Comparison of ENCODE assay signal across 30 cellular contexts in the genomic region with DNA sequence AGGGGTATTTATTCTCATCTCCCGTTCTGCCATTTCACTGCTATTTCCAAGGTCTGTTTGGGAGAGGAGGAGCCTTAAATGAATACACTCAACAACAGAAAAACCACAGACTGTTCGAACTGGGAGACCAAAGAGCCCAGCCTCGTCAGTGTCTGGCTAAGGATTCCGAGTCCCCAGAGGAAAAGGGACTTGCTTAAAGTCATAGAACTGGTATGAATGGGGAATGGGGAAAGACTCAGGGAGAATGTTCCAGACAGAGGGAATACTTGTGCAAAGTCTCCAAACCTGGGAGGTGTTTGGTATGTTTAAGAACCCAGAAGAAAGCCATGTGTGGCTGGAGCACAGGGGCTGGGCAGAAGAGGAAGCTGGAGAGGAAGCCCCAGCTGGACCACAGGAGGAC.
"Had no signal": no experiment of that assay in that cellular context is flagged by ENCODE, and none has a peak within 500 bp of the region (broad histone marks: within the 10 kb centered on the region; RNA-seq: fewer than 3 reads in every experiment).

No MANE protein-coding gene starts in this region.

- H3K4me1 ChIP-seq: pancreas, prostate gland had no signal

- H3K36me3 ChIP-seq: brain microvascular endothelial cell, gastroesophageal sphincter, pancreas, prostate gland, suprapubic skin, transverse colon, WERI-Rb-1 had no signal

- DNase-seq: activated CD4-positive, alpha-beta memory T cell treated with anti-CD3 and anti-CD28 coated beads for 36 hours; activated CD4-positive, alpha-beta T cell treated with anti-CD3 and anti-CD28 coated beads for 48 hours; activated CD8-positive, alpha-beta memory T cell treated with anti-CD3 and anti-CD28 coated beads, Interleukin-2, amount 50 U/mL, for 4 hours; activated effector memory CD4-positive, alpha-beta T cell treated with anti-CD3 and anti-CD28 coated beads, Interleukin-2, amount 50 U/mL, for 16 hours; activated naive CD4-positive, alpha-beta T cell treated with anti-CD3 and anti-CD28 coated beads for 36 hours; activated naive CD8-positive, alpha-beta T cell treated with anti-CD3 and anti-CD28 coated beads, Interleukin-2, amount 10 ng/mL, durations not matched to agents 7 days and 5 days; activated T-cell treated with anti-CD3 and anti-CD28 coated beads, Interleukin-2, amount 50 U/mL, for 1 hour; brain microvascular endothelial cell; cortex of kidney; effector memory CD8-positive, alpha-beta T cell; erythroblast; kidney; left colon; midbrain; naive thymus-derived CD8-positive, alpha-beta T cell; nucleus accumbens; pancreas; retina; stimulated activated CD4-positive, alpha-beta T cell treated with anti-CD3 and anti-CD28 coated beads, Interleukin-15, amount 100 ng/mL, for 24 hours; stimulated activated CD4-positive, alpha-beta T cell treated with anti-CD3 and anti-CD28 coated beads, Interleukin-2, amount 100 ng/mL, for 24 hours; stimulated activated naive B cell treated with anti-CD40 and anti-IgM and Interleukin-4, amounts not matched to agents 10 μg/mL and 1 μg/mL and 100 μg/mL, for 72 hours; T-helper 9 cell; transverse colon; WERI-Rb-1 had no signal

- H3K4me3 ChIP-seq: gastroesophageal sphincter, hepatocyte, pancreas, prostate gland, suprapubic skin, transverse colon had no signal

- FAIRE-seq: astrocyte, kidney, pancreas, urothelium cell line had no signal

- H3K9me3 ChIP-seq: pancreas, prostate gland, suprapubic skin had no signal

- H3K27ac ChIP-seq: brain microvascular endothelial cell, gastroesophageal sphincter, hepatocyte, pancreas, prostate gland, suprapubic skin, transverse colon, WERI-Rb-1 had no signal

- H3K27me3 ChIP-seq: pancreas, transverse colon had no signal
